1 cellular context compared by ENCODE assay signal in the genomic region with DNA sequence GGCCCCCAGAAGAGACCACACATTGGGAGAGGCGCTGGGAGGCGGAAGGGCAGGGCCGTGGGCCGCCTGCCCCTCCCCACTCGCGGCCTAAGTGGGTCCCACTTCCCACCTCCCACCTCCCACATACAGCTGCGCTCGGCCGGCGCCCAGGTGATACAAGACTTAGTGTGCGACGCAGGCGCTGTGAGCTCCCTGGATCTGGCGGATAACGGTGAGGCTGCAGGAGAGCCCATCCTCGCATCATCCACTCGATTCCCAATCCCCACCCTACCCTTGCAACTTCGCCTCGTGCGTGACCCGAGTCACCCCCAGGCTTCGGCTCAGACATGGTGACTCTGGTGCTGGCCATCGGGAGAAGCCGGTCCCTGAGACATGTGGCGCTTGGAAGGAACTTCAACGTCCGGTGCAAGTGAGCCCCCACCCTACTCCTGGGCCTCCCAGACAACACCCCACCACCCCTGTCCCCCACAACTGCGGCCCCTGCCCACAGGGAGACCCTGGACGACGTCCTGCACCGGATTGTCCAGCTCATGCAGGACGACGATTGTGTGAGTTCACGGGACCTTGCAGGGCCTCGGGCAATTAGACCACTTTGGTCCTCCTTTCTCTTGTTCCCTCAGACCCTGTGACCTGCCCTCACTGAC.
A peak's percentile ranks its signal among the peaks of the same experiment; 100 is the strongest.
TF ChIP-seq lines count a peak whose summit lies in the region.

No MANE protein-coding gene starts in this region.

TF ChIP-seq in H1, 55 proteins besides CTCF, POLR2A, EP300 and RAD21:
- no peak for TF ChIP-seq TCF12 (IDR thresholded peaks at IDR 0.05; ENCODE audit: low read depth, low read length)
- TF ChIP-seq PHF8 (conservative IDR thresholded peaks at IDR 0.05; ENCODE audit: low read depth, low read length) = no peak
- peak; percentile 10 for TF ChIP-seq KDM4A (IDR thresholded peaks at IDR 0.05; ENCODE audit: low read depth, low read length, severe bottlenecking)
